Comparison of ENCODE assay signal across 8 cellular contexts in the genomic region with DNA sequence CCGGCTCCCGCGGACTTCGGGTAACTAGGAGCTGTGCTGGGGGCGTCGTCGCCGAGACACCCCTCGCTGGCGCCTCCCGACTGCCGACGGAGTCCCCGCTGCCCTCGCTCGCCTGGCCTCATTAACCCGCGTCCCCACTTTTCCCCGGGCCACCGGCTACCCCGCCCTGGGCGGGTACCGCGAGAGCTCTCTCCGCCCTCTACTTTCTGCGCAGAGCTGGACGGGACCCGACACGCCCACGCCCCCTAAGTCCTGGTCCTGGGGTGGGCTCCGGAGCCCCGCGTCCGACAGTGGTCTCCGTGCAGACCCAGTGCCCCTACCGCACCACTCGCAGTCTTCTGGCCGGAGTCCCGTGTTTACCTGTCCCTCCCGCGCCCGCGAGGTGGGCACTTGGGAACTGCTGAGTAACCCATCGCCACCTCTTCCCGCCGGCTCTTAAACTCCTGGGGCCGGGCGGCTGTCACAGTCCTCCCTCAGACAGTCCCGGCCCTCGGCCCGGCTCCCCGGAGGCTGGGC. TPM values are rescaled to one million over a fixed set of nuclear protein-coding genes. Genes with fewer than 3 reads are reported as not detected.
DNase-seq lines count a peak whose midpoint lies in the region; ATAC-seq and TF ChIP-seq lines count a peak whose summit lies in the region.

No MANE protein-coding gene starts in this region.

- no peaks in the 10 kb centered on the region for H3K9me3 Mint-ChIP-seq in central memory CD8-positive, alpha-beta T cell

- peak overlapping the region; percentile 89 for H3K4me3 ChIP-seq in ACC112 (ENCODE audit: low read depth, low read length)
- H3K4me3 ChIP-seq in liver (ENCODE audit: low read depth in 1 of 3, low read length in 3 of 3): peak overlapping the region; percentile 56 to 66 (median 56)

- H3K4me3 Mint-ChIP-seq in central memory CD8-positive, alpha-beta T cell: peak overlapping the region; percentile 94

- no peaks in the 10 kb centered on the region for H3K9me3 ChIP-seq in liver (ENCODE audit: control insufficient read depth in 4 of 4, low read length in 3 of 4)

- peaks cover 64% of the 10 kb centered on the region for H3K4me1 Mint-ChIP-seq in central memory CD8-positive, alpha-beta T cell

- H3K36me3 ChIP-seq in ACC112 (ENCODE audit: insufficient read depth, low read length): peaks cover 19% of the 10 kb centered on the region
- peaks cover 10 to 26% (median 22%) of the 10 kb centered on the region in 4 donors for H3K36me3 ChIP-seq in liver (ENCODE audit: control insufficient read depth in 4 of 4, insufficient read depth in 3 of 4, low read depth in 1 of 4, low read length in 3 of 4)

- under 1% methylated on average over 52 of the region's 52 CpGs for WGBS in liver

- DNase-seq in NCI-H1092 (lab: John Stamatoyannopoulos, UW): peak; percentile 56
- DNase-seq in central memory CD8-positive, alpha-beta T cell (ENCODE audit: low spot score in 2 of 2): peak; percentile 60 to 63
- peak; percentile 67 to 73 for DNase-seq in stimulated activated CD8-positive, alpha-beta memory T cell treated with anti-CD3 and anti-CD28 coated beads, Interleukin-15, amount 100 ng/mL, for 48 hours (ENCODE audit: low read depth in 2 of 2)

- H3K27me3 ChIP-seq in ACC112 (ENCODE audit: insufficient read depth, low read length): no peaks in the 10 kb centered on the region
- no peaks in the 10 kb centered on the region for H3K27me3 ChIP-seq in liver (ENCODE audit: control insufficient read depth in 4 of 4, insufficient read depth in 4 of 4, low read length in 3 of 4)

- peaks cover 20% of the 10 kb centered on the region for H3K79me2 ChIP-seq in ACC112 (ENCODE audit: control insufficient read depth, insufficient read depth, low read length, unreplicated experiment)

- H3K36me3 Mint-ChIP-seq in central memory CD8-positive, alpha-beta T cell (ENCODE audit: insufficient read depth): peaks cover 54% of the 10 kb centered on the region

- H2AFZ ChIP-seq in ACC112 (ENCODE audit: low read length, unreplicated experiment): no peak overlapping the region

- H3K27ac Mint-ChIP-seq in central memory CD8-positive, alpha-beta T cell (ENCODE audit: low read depth): peak overlapping the region; percentile 98

- peak overlapping the region in 1 of 2 donors; percentile 10 for H3K9ac ChIP-seq in liver (ENCODE audit: low read depth in 1 of 2, low read length in 2 of 2)

- no peak for TF ChIP-seq CTCF in VCaP (conservative IDR thresholded peaks at IDR 0.05)
- TF ChIP-seq CTCF in liver (IDR thresholded peaks at IDR 0.05; ENCODE audit: low read depth, low read length, missing input control): no peak

- peak; percentile 13 for ATAC-seq in GM18909 (IDR thresholded peaks at IDR 0.05; ENCODE audit: poor library complexity, unreplicated experiment)
- peak; percentile 44 for ATAC-seq in central memory CD8-positive, alpha-beta T cell (replicated peaks; ENCODE audit: extremely low read depth, poor library complexity, severe bottlenecking)
- ATAC-seq in GM19452 (IDR thresholded peaks at IDR 0.05; ENCODE audit: unreplicated experiment): no peak

- H3K27me3 Mint-ChIP-seq in central memory CD8-positive, alpha-beta T cell: no peaks in the 10 kb centered on the region

- H3K4me1 ChIP-seq in ACC112 (ENCODE audit: control insufficient read depth, insufficient read depth, low read length, unreplicated experiment) (peaks cover 23% of the 10 kb centered on the region), liver (ENCODE audit: control insufficient read depth in 4 of 4, insufficient read depth in 4 of 4, low read length in 3 of 4) (peaks cover under 1 to 34% (median 22%) of the 10 kb centered on the region in 4 donors)

- no peak for TF ChIP-seq RAD21 in liver (IDR thresholded peaks at IDR 0.05)

- peak overlapping the region; percentile 92; the same call in 1 of the 2 replicates for H3K27ac ChIP-seq in ACC112 (ENCODE audit: low read depth, low read length)
- peak overlapping the region; percentile 100 for H3K27ac ChIP-seq in VCaP
- peak overlapping the region; percentile 97 to 99 for H3K27ac ChIP-seq in liver (ENCODE audit: low read depth in 1 of 2, low read length in 2 of 2)

TF ChIP-seq in liver, 16 proteins besides CTCF, POLR2A, EP300 and RAD21:
- no peak for TF ChIP-seq GABPA (IDR thresholded peaks at IDR 0.05 in 1 of 2, conservative IDR thresholded peaks at IDR 0.05 in 1 of 2)
- no peak for TF ChIP-seq RXRA (IDR thresholded peaks at IDR 0.05)
- TF ChIP-seq JUND (IDR thresholded peaks at IDR 0.05): no peak
- TF ChIP-seq NR2F2 (IDR thresholded peaks at IDR 0.05): peak; percentile 8
- TF ChIP-seq, protein P1, sequence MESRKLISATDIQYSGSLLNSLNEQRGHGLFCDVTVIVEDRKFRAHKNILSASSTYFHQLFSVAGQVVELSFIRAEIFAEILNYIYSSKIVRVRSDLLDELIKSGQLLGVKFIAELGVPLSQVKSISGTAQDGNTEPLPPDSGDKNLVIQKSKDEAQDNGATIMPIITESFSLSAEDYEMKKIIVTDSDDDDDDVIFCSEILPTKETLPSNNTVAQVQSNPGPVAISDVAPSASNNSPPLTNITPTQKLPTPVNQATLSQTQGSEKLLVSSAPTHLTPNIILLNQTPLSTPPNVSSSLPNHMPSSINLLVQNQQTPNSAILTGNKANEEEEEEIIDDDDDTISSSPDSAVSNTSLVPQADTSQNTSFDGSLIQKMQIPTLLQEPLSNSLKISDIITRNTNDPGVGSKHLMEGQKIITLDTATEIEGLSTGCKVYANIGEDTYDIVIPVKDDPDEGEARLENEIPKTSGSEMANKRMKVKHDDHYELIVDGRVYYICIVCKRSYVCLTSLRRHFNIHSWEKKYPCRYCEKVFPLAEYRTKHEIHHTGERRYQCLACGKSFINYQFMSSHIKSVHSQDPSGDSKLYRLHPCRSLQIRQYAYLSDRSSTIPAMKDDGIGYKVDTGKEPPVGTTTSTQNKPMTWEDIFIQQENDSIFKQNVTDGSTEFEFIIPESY (IDR thresholded peaks at IDR 0.05): peak; percentile 66

RNA-seq across cellular contexts. Expression of gene TLCD1, which starts 0.4 kb away (rescaled TPM):
- total RNA-seq in liver: 1 to 10 TPM; 4.4 to 7.9 TPM
- 1 to 10 TPM; 5.1 to 8.8 TPM for polyA plus RNA-seq in liver

RNA-seq across cellular contexts. Expression of gene NEK8, which starts 2.1 kb away (rescaled TPM):
- 1 to 10 TPM; 6.3 to 7.8 TPM for total RNA-seq in liver
- polyA plus RNA-seq in liver: 1 to 10 TPM; 1.7 to 2.7 TPM

RNA-seq across cellular contexts. Expression of gene RPL23A, which starts 6.7 kb away (rescaled TPM):
- total RNA-seq in liver: 100 to 1,000 TPM; 106 to 189 TPM
- polyA plus RNA-seq in liver: 100 to 1,000 TPM; 484 to 507 TPM

RNA-seq across cellular contexts. Expression of gene RAB34, which starts 8.8 kb away (rescaled TPM):
- total RNA-seq in liver: 10 to 100 TPM in 1 of 2 donors, 1 to 10 TPM in 1; 5.6 to 14.3 TPM
- 1 to 10 TPM; 4.5 to 9.6 TPM for polyA plus RNA-seq in liver

RNA-seq across cellular contexts. Expression of gene PROCA1, which starts 14.8 kb away (rescaled TPM):
- total RNA-seq in liver: under 1 TPM; 0.25 to 0.65 TPM
- polyA plus RNA-seq in liver: under 1 TPM; 0.16 to 0.44 TPM
